In genomic region chr1:160031368-160032164, GRCh38 we compare ENCODE assay signal across 1 cellular context.
TF ChIP-seq lines count a peak whose summit lies in the region.

PIGM (minus strand) TSS chr1:160031990; CDS start chr1:160031739, 251 bp downstream.

TF ChIP-seq in GM23338, 12 proteins besides CTCF, POLR2A, EP300 and RAD21 (continued from another document):
- TF ChIP-seq ZNF462 (CRISPR knock-in tag; IDR thresholded peaks at IDR 0.05) (no peak), POLR2AphosphoS5 (IDR thresholded peaks at IDR 0.05; ENCODE audit: low read depth) (peak; percentile 86)
